Comparison of ENCODE assay signal across 8 cellular contexts in genomic region chr1:28329395-28330153, GRCh38. TPM values are rescaled to one million over a fixed set of nuclear protein-coding genes. Genes with fewer than 3 reads are reported as not detected.
DNase-seq lines count a peak whose midpoint lies in the region; ATAC-seq, FAIRE-seq and TF ChIP-seq lines count a peak whose summit lies in the region.

No MANE protein-coding gene starts in this region.

- no peak overlapping the region for H2BK12ac ChIP-seq in mesenchymal stem cell (ENCODE audit: low read length in 2 of 2)

- H3K9me2 ChIP-seq in GM23338 (ENCODE audit: insufficient read depth), result no peaks in the 10 kb centered on the region

- TF ChIP-seq CTCF in A549 (IDR thresholded peaks at IDR 0.05), result no peak
- peak in 1 of 2 experiments; percentile 19; a peak in 1 of 4 replicates for TF ChIP-seq CTCF in GM23338 (conservative IDR thresholded peaks at IDR 0.05; ENCODE audit: low read depth in 2 of 2)
- peak; percentile 25 for TF ChIP-seq CTCF in chondrocyte (IDR thresholded peaks at IDR 0.05)
- no peak for TF ChIP-seq CTCF in GM10248 (IDR thresholded peaks at IDR 0.05; ENCODE audit: control extremely low read depth, extremely low read depth, low read depth, missing control alignments)

- TF ChIP-seq RAD21 in A549 (conservative IDR thresholded peaks at IDR 0.05 in 1 of 2, IDR thresholded peaks at IDR 0.05 in 1 of 2), result no peak

- H3K4me3 ChIP-seq in A549, result peak overlapping the region; percentile 81
- peak overlapping the region; percentile 56 for H3K4me3 ChIP-seq in GM23338
- H3K4me3 ChIP-seq in mesenchymal stem cell (ENCODE audit: insufficient read depth in 1 of 2, low read depth in 1 of 2, low read length in 2 of 2), result peak overlapping the region; percentile 52 to 88

- no peaks in the 10 kb centered on the region for H4K20me1 ChIP-seq in GM23338 (replicated peaks; ENCODE audit: insufficient read depth)

- H3K79me1 ChIP-seq in mesenchymal stem cell (replicated peaks; ENCODE audit: low read length, poor library complexity, severe bottlenecking), result peaks cover 22% of the 10 kb centered on the region

- H2AFZ ChIP-seq in GM23338 (no peak overlapping the region), mesenchymal stem cell (ENCODE audit: low read depth, low read length) (no peak overlapping the region)

- H3K4me2 ChIP-seq in A549 (peak overlapping the region; percentile 76), GM23338 (peak overlapping the region; percentile 76), mesenchymal stem cell (ENCODE audit: low read length, poor library complexity, severe bottlenecking) (peak overlapping the region; percentile 61)

- peak overlapping the region; percentile 81 for H4K91ac ChIP-seq in mesenchymal stem cell (ENCODE audit: low read length)

- H3K36me3 ChIP-seq in GM23338 (ENCODE audit: insufficient read depth), result peaks cover 6% of the 10 kb centered on the region; the same call in 1 of the 2 replicates
- peaks cover 11 to 36% of the 10 kb centered on the region in 2 experiments for H3K36me3 ChIP-seq in mesenchymal stem cell (ENCODE audit: control insufficient read depth in 1 of 2, insufficient read depth in 2 of 2, low read depth in 1 of 2, low read length in 2 of 2)

- H3K4me1 ChIP-seq in A549 (peaks cover 18% of the 10 kb centered on the region; the same call in 2 of the 3 replicates), GM23338 (ENCODE audit: insufficient read depth) (no peaks in the 10 kb centered on the region), mesenchymal stem cell (ENCODE audit: control insufficient read depth, insufficient read depth, low read depth, low read length) (peaks cover 6% of the 10 kb centered on the region)

- DNase-seq in A549 (ENCODE audit: low read depth in 1 of 2, low spot score in 1 of 2) (peak in 1 of 2 experiments; percentile 30), GM23338 (ENCODE audit: low spot score) (peak; percentile 76), chondrocyte (ENCODE audit: low spot score) (no peak), mesenchymal stem cell (peak; percentile 60), DMS114 treated with DMSO at 0.1 percent for 48 hours (lab: John Stamatoyannopoulos, UW; ENCODE audit: unreplicated experiment) (no peak), GM10248 (ENCODE audit: extremely low spot score) (no peak)
- DNase-seq in stimulated activated CD8-positive, alpha-beta memory T cell treated with anti-CD3 and anti-CD28 coated beads, Interleukin-4, amount 100 ng/mL, for 24 hours (ENCODE audit: low read depth), result peak; percentile 10

- peak; percentile 55 to 73; a peak in 3 of 6 replicates for ATAC-seq in A549
- ATAC-seq in GM23338, result peak; percentile 81

- H3K23ac ChIP-seq in mesenchymal stem cell (ENCODE audit: low read length in 2 of 2), result no peak overlapping the region

- no peaks in the 10 kb centered on the region for H3F3A ChIP-seq in GM23338 (replicated peaks; ENCODE audit: low read depth)

- POLR2A ChIA-PET in A549 (lab: Yijun Ruan, JAX), result interaction anchor here (0.6 to 1.8 kb wide), 21 partner anchors 8 to 319 kb away, joined by 3 to 15 read pairs (median 4); partner anchors contain the start of genes EYA3, PHACTR4, RCC1 and RNU11
- POLR2A ChIA-PET in GM10248 (lab: Yijun Ruan, JAX), result interaction anchor here (1.4 kb wide), 1 partner anchor 70 kb away, joined by 3 read pairs; the partner anchor contains the start of gene SESN2

- peak overlapping the region; percentile 48 for H4K8ac ChIP-seq in mesenchymal stem cell (ENCODE audit: low read length)

- H3K18ac ChIP-seq in mesenchymal stem cell (ENCODE audit: low read depth in 1 of 2, low read length in 2 of 2), result peak overlapping the region in 1 of 2 experiments; percentile 35

- no peaks in the 10 kb centered on the region for H3K9me3 ChIP-seq in A549
- H3K9me3 ChIP-seq in mesenchymal stem cell (ENCODE audit: control insufficient read depth, low read length), result no peaks in the 10 kb centered on the region

- H3K27ac ChIP-seq in A549 (peak overlapping the region; percentile 94 to 95), GM23338 (ENCODE audit: low read depth) (peak overlapping the region; percentile 94), mesenchymal stem cell (ENCODE audit: low read length, poor library complexity, severe bottlenecking) (peak overlapping the region; percentile 94)

- no peak for FAIRE-seq in A549 (lab: Jason Lieb, UNC)

- H3K79me2 ChIP-seq in GM23338 (replicated peaks; ENCODE audit: insufficient read depth), result no peaks in the 10 kb centered on the region

- H3K4ac ChIP-seq in mesenchymal stem cell (ENCODE audit: low read depth in 1 of 2, low read length in 2 of 2), result peak overlapping the region; percentile 9 to 76

- peak overlapping the region; percentile 97 for H3K9ac ChIP-seq in mesenchymal stem cell (ENCODE audit: low read length)

- peak overlapping the region; percentile 43 for H2AK5ac ChIP-seq in mesenchymal stem cell (ENCODE audit: low read length, severe bottlenecking)

- no peak for TF ChIP-seq POLR2A in A549 (IDR thresholded peaks at IDR 0.05; ENCODE audit: low read length)

- no peak for TF ChIP-seq EP300 in A549 (IDR thresholded peaks at IDR 0.05)

- peaks cover 5% of the 10 kb centered on the region; the same call in 1 of the 3 replicates for H3K9me3 Mint-ChIP-seq in GM23338
- no peaks in the 10 kb centered on the region for H3K9me3 Mint-ChIP-seq in T-helper 1 cell treated with Interleukin-12 subunit alpha and Interleukin-12 subunit beta and Interleukin-4 antibody, amounts not matched to agents 30 μg/mL and 1 μg/mL, for 36 hours
- no peaks in the 10 kb centered on the region for H3K9me3 Mint-ChIP-seq in chondrocyte (ENCODE audit: low read depth)

- H3K27me3 Mint-ChIP-seq in GM23338 (ENCODE audit: insufficient read depth, low read depth, poor library complexity), result peaks cover 7% of the 10 kb centered on the region
- peaks cover 3% of the 10 kb centered on the region for H3K27me3 Mint-ChIP-seq in T-helper 1 cell treated with Interleukin-12 subunit alpha and Interleukin-12 subunit beta and Interleukin-4 antibody, amounts not matched to agents 30 μg/mL and 1 μg/mL, for 36 hours (ENCODE audit: low read depth)
- no peaks in the 10 kb centered on the region for H3K27me3 Mint-ChIP-seq in chondrocyte (ENCODE audit: low read depth)

- H2BK5ac ChIP-seq in mesenchymal stem cell (ENCODE audit: low read depth, low read length, poor library complexity, severe bottlenecking), result no peak overlapping the region

- H3K4me3 Mint-ChIP-seq in GM23338 (peak overlapping the region; percentile 87), chondrocyte (ENCODE audit: unreplicated experiment) (peak overlapping the region; percentile 95)
- peak overlapping the region; percentile 94 for H3K4me3 Mint-ChIP-seq in T-helper 1 cell treated with Interleukin-12 subunit alpha and Interleukin-12 subunit beta and Interleukin-4 antibody, amounts not matched to agents 30 μg/mL and 1 μg/mL, for 36 hours

- H3K27me3 ChIP-seq in GM23338 (ENCODE audit: insufficient read depth), result no peaks in the 10 kb centered on the region
- no peaks in the 10 kb centered on the region for H3K27me3 ChIP-seq in mesenchymal stem cell (ENCODE audit: control insufficient read depth in 1 of 2, insufficient read depth in 1 of 2, low read length in 2 of 2)

- CTCF ChIA-PET in A549 (lab: Yijun Ruan, JAX) (interaction anchor here (1.0 to 3.3 kb wide), 3 partner anchors 30 to 81 kb away, joined by 4 to 20 read pairs (median 10); no protein-coding TSS in a partner anchor), GM10248 (lab: Yijun Ruan, JAX) (interaction anchor here (1.5 to 3.7 kb wide), 3 partner anchors 11 to 81 kb away, joined by 6 to 13 read pairs (median 6); no protein-coding TSS in a partner anchor)

- H3K14ac ChIP-seq in mesenchymal stem cell (ENCODE audit: low read length in 2 of 2), result no peak overlapping the region

- 58% methylated on average over 18 of the region's 29 CpGs for WGBS in A549 (ENCODE audit: missing lambda C conversion rate)
- 71% methylated on average over 29 of the region's 29 CpGs for WGBS in mesenchymal stem cell

- H2BK15ac ChIP-seq in mesenchymal stem cell (ENCODE audit: low read depth, poor library complexity, severe bottlenecking), result no peak overlapping the region

- H3K4me1 Mint-ChIP-seq in GM23338 (peaks cover 8% of the 10 kb centered on the region; the same call in 1 of the 3 replicates), chondrocyte (ENCODE audit: low read depth) (peaks cover 19% of the 10 kb centered on the region)
- H3K4me1 Mint-ChIP-seq in T-helper 1 cell treated with Interleukin-12 subunit alpha and Interleukin-12 subunit beta and Interleukin-4 antibody, amounts not matched to agents 30 μg/mL and 1 μg/mL, for 36 hours (ENCODE audit: low read depth), result peaks cover 28% of the 10 kb centered on the region

- H3K27ac Mint-ChIP-seq in GM23338 (peak overlapping the region; percentile 97), chondrocyte (ENCODE audit: unreplicated experiment) (peak overlapping the region; percentile 99)
- peak overlapping the region; percentile 99 for H3K27ac Mint-ChIP-seq in T-helper 1 cell treated with Interleukin-12 subunit alpha and Interleukin-12 subunit beta and Interleukin-4 antibody, amounts not matched to agents 30 μg/mL and 1 μg/mL, for 36 hours

- peak overlapping the region; percentile 15 for H2BK120ac ChIP-seq in mesenchymal stem cell (ENCODE audit: low read depth, low read length)

- H3K36me3 Mint-ChIP-seq in GM23338 (ENCODE audit: low read depth) (peaks cover 16% of the 10 kb centered on the region), chondrocyte (ENCODE audit: low read depth) (peaks cover 20% of the 10 kb centered on the region)
- H3K36me3 Mint-ChIP-seq in T-helper 1 cell treated with Interleukin-12 subunit alpha and Interleukin-12 subunit beta and Interleukin-4 antibody, amounts not matched to agents 30 μg/mL and 1 μg/mL, for 36 hours (ENCODE audit: low read depth), result peaks cover 24% of the 10 kb centered on the region

RNA-seq across cellular contexts. Expression of gene MED18, which starts 0.7 kb away (rescaled TPM):
- polyA plus RNA-seq in A549 (2011; rRNA removed) (20.3 and 22.2 TPM in 2 replicates), A549 (2017; fragmentation: RNase III; extraction: RNeasy Plus Mini Kit Qiagen cat#74134 plus additional on column Dnase treatment) (13.7 to 15.4 TPM (median 14.5 TPM) in 3 replicates), GM23338 (2016; fragmentation: Nextera tagmentation; extraction: Ambion mirVana) (7.6 and 8.5 TPM in 2 replicates)
- polyA plus RNA-seq in A549 (2012; cell fraction: cytosol; rRNA removed), result 9.6 and 10.3 TPM in 2 replicates
- polyA plus RNA-seq in A549 (2012; cell fraction: nucleus; rRNA removed), result 10.2 and 11.3 TPM in 2 replicates
- 42.6 and 63.6 TPM in 2 replicates for polyA minus RNA-seq in A549 (2011; rRNA and poly(A)+ RNA removed)
- total RNA-seq in GM23338 (2014; rRNA removed; shearing (Covaris generic)), result 11.9 and 12.6 TPM in 2 replicates
- 10.9 to 12.2 TPM (median 11.3 TPM) in 3 replicates for total RNA-seq in chondrocyte
- 7.1 TPM for polyA plus RNA-seq in mesenchymal stem cell (2013, experiment 1 of 2)
- 6.7 TPM for polyA plus RNA-seq in mesenchymal stem cell (2013, experiment 2 of 2)

RNA-seq across cellular contexts. Expression of gene PHACTR4, which starts 40.0 kb away (rescaled TPM):
- 17.4 and 32.1 TPM in 2 replicates for polyA plus RNA-seq in A549 (2011; rRNA removed)
- polyA plus RNA-seq in A549 (2012; cell fraction: cytosol; rRNA removed), result 9.3 and 10.8 TPM in 2 replicates
- polyA plus RNA-seq in A549 (2012; cell fraction: nucleus; rRNA removed), result 7.4 and 16.4 TPM in 2 replicates
- 25.0 to 25.4 TPM (median 25.1 TPM) in 3 replicates for polyA plus RNA-seq in A549 (2017; fragmentation: RNase III; extraction: RNeasy Plus Mini Kit Qiagen cat#74134 plus additional on column Dnase treatment)
- 19.9 and 23.3 TPM in 2 replicates for polyA minus RNA-seq in A549 (2011; rRNA and poly(A)+ RNA removed)
- total RNA-seq in GM23338 (2014; rRNA removed; shearing (Covaris generic)), result 29.7 and 35.4 TPM in 2 replicates
- polyA plus RNA-seq in GM23338 (2016; fragmentation: Nextera tagmentation; extraction: Ambion mirVana), result 47.1 and 54.1 TPM in 2 replicates
- 39.6 to 45.7 TPM (median 39.9 TPM) in 3 replicates for total RNA-seq in chondrocyte
- polyA plus RNA-seq in mesenchymal stem cell (2013, experiment 1 of 2), result 21.5 TPM
- polyA plus RNA-seq in mesenchymal stem cell (2013, experiment 2 of 2), result 20.8 TPM

Comparison
In these comparisons a context has a peak if more than half of its experiments do, and no peak if none do; other contexts are left out.
1. DNase-seq: peak in GM23338 (single experiment), mesenchymal stem cell (single experiment) and stimulated activated CD8-positive, alpha-beta memory T cell treated with anti-CD3 and anti-CD28 coated beads, Interleukin-4, amount 100 ng/mL, for 24 hours (single experiment); none in chondrocyte (single experiment), DMS114 treated with DMSO at 0.1 percent for 48 hours (single experiment) and GM10248 (single experiment).
2. Peak in every context shown above with its lines, with median percentiles within 50 percentile points of each other: H3K27ac ChIP-seq, H3K4me2 ChIP-seq, H3K4me3 ChIP-seq, H3K27ac Mint-ChIP-seq and H3K4me3 Mint-ChIP-seq.